21 cellular contexts compared by ENCODE assay signal in the genomic region with DNA sequence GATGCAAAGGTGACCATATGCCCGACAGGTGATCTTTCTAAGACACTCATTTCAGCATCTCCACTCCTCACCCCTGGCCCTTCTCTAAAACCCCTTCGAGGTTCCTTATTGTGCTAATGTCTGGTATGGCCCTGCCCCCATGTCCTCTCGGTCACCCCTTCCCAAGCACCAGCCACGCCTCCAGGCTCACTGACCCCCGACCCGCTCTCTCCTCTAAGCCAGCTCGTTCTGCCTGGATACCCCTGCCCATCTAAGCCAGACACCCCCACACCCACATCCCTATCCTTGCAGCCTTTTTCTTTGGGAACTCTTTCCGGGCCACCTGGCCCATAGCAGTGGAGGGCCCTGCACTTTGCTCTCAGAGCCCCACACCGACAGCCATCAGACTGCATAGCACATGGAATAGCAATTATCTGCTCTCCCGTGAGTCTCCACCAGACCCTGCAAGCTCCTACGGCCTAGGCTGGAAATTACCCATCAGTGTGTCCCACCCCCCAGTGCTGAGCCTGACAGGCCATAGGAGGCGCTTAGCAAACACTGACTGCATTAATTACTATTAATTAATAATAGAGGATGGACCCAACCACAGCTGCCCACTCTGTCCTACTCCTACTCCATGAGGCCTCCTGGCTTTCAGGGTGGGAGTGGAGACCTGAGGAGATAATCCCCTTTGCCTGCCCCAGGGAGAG.
"Had no signal": no experiment of that assay in that cellular context is flagged by ENCODE, and none has a peak within 500 bp of the region (broad histone marks: within the 10 kb centered on the region; RNA-seq: fewer than 3 reads in every experiment).

No MANE protein-coding gene starts in this region.

- H3K9me3 Mint-ChIP-seq: activated naive CD4-positive, alpha-beta T cell treated with anti-CD3 and anti-CD28 coated beads, Interleukin-2, amount 50 U/mL, for 72 hours; activated T-cell treated with anti-CD3 and anti-CD28 coated beads, Interleukin-2, amount 50 U/mL, for 72 hours; stimulated activated naive CD8-positive, alpha-beta T cell treated with anti-CD3 and anti-CD28 coated beads, Interleukin-15, Interleukin-2, amounts not matched to agents 100 ng/mL and 50 ng/mL, for 24 hours; T-helper 1 cell treated with Interleukin-12 subunit alpha and Interleukin-12 subunit beta and Interleukin-4 antibody, amounts not matched to agents 30 μg/mL and 1 μg/mL, for 36 hours had no signal

- H3K4me1 Mint-ChIP-seq: naive thymus-derived CD8-positive, alpha-beta T cell had no signal

- H3K27me3 ChIP-seq: adrenal gland, cardiac muscle cell, tibial nerve, uterus had no signal

- ATAC-seq: activated CD4-positive, CD25-positive, alpha-beta regulatory T cell treated with anti-CD3 and anti-CD28 coated beads, Interleukin-2, amount 50 U/mL, for 24 hours; activated naive CD4-positive, alpha-beta T cell treated with anti-CD3 and anti-CD28 coated beads, Interleukin-2, amount 50 U/mL, for 72 hours; activated T-cell treated with anti-CD3 and anti-CD28 coated beads, Interleukin-2, amount 50 U/mL, for 72 hours; mucosa of descending colon; naive thymus-derived CD8-positive, alpha-beta T cell had no signal

- DNase-seq: activated CD8-positive, alpha-beta memory T cell treated with anti-CD3 and anti-CD28 coated beads for 24 hours; activated CD8-positive, alpha-beta memory T cell treated with anti-CD3 and anti-CD28 coated beads, Interleukin-2, amount 50 U/mL, for 48 hours; activated gamma-delta T cell; activated T-cell treated with anti-CD3 and anti-CD28 coated beads, Interleukin-2, amount 50 U/mL, for 72 hours; dermis blood vessel endothelial cell; effector memory CD4-positive, alpha-beta T cell; esophagus squamous epithelium; left ventricle myocardium inferior; mucosa of descending colon; naive thymus-derived CD8-positive, alpha-beta T cell; stimulated activated CD4-positive, alpha-beta T cell treated with anti-CD3 and anti-CD28 coated beads, Interleukin-15, amount 100 ng/mL, for 24 hours; stimulated activated CD4-positive, alpha-beta T cell treated with anti-CD3 and anti-CD28 coated beads, Interleukin-2, amount 100 ng/mL, for 48 hours; uterus had no signal

- H3K4me3 Mint-ChIP-seq: activated T-cell treated with anti-CD3 and anti-CD28 coated beads, Interleukin-2, amount 50 U/mL, for 72 hours; naive thymus-derived CD8-positive, alpha-beta T cell; stimulated activated naive CD8-positive, alpha-beta T cell treated with anti-CD3 and anti-CD28 coated beads, Interleukin-15, Interleukin-2, amounts not matched to agents 100 ng/mL and 50 ng/mL, for 24 hours; T-helper 1 cell treated with Interleukin-12 subunit alpha and Interleukin-12 subunit beta and Interleukin-4 antibody, amounts not matched to agents 30 μg/mL and 1 μg/mL, for 36 hours had no signal

- H3K36me3 Mint-ChIP-seq: activated naive CD4-positive, alpha-beta T cell treated with anti-CD3 and anti-CD28 coated beads, Interleukin-2, amount 50 U/mL, for 72 hours; naive thymus-derived CD8-positive, alpha-beta T cell had no signal

- H3K9me3 ChIP-seq: adrenal gland, esophagus squamous epithelium, heart right ventricle, left ventricle myocardium inferior, mucosa of descending colon, tibial nerve, uterus had no signal

- H3K27ac Mint-ChIP-seq: activated naive CD4-positive, alpha-beta T cell treated with anti-CD3 and anti-CD28 coated beads, Interleukin-2, amount 50 U/mL, for 72 hours; activated T-cell treated with anti-CD3 and anti-CD28 coated beads, Interleukin-2, amount 50 U/mL, for 72 hours; stimulated activated naive CD8-positive, alpha-beta T cell treated with anti-CD3 and anti-CD28 coated beads, Interleukin-15, Interleukin-2, amounts not matched to agents 100 ng/mL and 50 ng/mL, for 24 hours; T-helper 1 cell treated with Interleukin-12 subunit alpha and Interleukin-12 subunit beta and Interleukin-4 antibody, amounts not matched to agents 30 μg/mL and 1 μg/mL, for 36 hours had no signal

- H3K4me3 ChIP-seq: adrenal gland, cardiac muscle cell, esophagus squamous epithelium, heart right ventricle, left ventricle myocardium inferior, mucosa of descending colon, tibial nerve, uterus had no signal

- H3K36me3 ChIP-seq: adrenal gland, cardiac muscle cell, esophagus squamous epithelium, heart right ventricle, left ventricle myocardium inferior, tibial nerve, uterus had no signal

- H3K4me1 ChIP-seq: esophagus squamous epithelium, tibial nerve, uterus had no signal

- H3K27ac ChIP-seq: cardiac muscle cell, esophagus squamous epithelium, heart right ventricle, left ventricle myocardium inferior, tibial nerve, uterus had no signal
